1 cellular context compared by ENCODE assay signal in the genomic region with DNA sequence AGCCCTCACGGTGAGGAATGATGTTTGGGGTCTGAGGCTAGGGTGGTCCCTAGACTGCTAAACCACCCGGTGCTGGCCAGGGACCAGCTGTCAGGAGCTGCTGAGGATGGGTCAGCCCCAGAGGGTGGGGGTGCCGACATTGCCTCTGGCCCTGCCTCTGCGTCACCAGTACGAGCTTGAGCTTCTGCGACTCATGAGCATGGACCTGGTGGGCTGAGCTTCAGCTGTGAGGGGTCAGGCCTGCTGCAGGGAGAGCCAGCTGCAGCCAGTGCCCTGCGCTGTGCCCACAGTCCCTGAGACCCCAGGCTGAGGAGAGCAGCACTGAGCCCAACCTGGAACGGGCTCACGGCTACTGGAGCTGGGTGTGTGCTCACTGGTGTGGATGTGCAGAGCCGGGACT.
TF ChIP-seq lines count a peak whose summit lies in the region.

No MANE protein-coding gene starts in this region.

TF ChIP-seq in HepG2, 621 proteins besides CTCF, POLR2A, EP300 and RAD21:
- TF ChIP-seq AGO2 (optimal IDR thresholded peaks at IDR 0.05; ENCODE audit: low read depth, low read length), result peak; percentile 45
- TF ChIP-seq IKZF4 (CRISPR knock-in tag; IDR thresholded peaks at IDR 0.05; ENCODE audit: borderline replicate concordance, low read depth, not compliant biosample characterization), result no peak
